In the genomic region with DNA sequence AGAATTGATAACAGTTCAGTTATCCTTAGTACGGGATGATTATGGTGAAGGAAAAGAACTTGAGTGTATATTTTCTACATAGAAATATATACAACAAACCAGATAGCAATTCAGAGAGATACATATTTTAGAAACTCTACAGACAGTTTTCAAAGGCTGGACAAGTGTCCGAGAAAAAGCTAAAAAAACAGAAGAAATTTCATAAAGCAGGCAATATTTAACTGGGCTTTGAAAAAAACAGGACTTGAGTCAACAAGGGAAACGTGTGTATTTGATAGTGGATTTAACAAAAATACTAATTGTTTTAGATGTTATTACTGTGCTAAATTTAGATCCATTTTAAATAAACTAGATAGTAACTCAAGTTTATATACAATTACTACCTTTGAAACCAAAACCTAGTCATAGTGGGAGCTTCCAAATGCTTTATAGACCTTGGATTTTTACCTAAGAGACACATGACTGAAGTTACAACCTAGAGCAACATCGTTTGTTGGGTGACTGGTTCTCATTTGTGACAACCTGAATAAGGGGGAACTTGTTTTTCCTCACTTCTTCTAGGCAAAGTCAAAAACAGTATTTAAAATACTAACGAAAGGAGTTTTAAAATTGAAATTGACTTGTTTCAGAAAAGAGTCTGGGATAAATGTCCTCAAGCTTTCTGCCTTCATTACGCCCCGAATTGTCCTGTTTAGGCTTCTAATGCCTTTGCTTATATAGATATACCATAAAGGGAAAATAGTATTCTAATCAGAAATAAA, we compare ENCODE assay signal across 8 cellular contexts.
DNase-seq lines count a peak whose midpoint lies in the region; ATAC-seq and TF ChIP-seq lines count a peak whose summit lies in the region.

No MANE protein-coding gene starts in this region.

- H3K4me1 Mint-ChIP-seq in naive thymus-derived CD4-positive, alpha-beta T cell, result peaks cover 16 to 54% (median 28%) of the 10 kb centered on the region in 7 donors

- H3K4me1 ChIP-seq in BE2C (no peaks in the 10 kb centered on the region), KMS-11 (ENCODE audit: low read depth, poor library complexity, severe bottlenecking) (peaks cover 43% of the 10 kb centered on the region)
- peaks cover 11 to 21% of the 10 kb centered on the region in 2 donors for H3K4me1 ChIP-seq in naive thymus-derived CD4-positive, alpha-beta T cell (ENCODE audit: control insufficient read depth in 2 of 2, insufficient read depth in 2 of 2, low read length in 2 of 2)

- H3K4me2 ChIP-seq in KMS-11, result peak overlapping the region; percentile 94

- ATAC-seq in naive thymus-derived CD4-positive, alpha-beta T cell, result no peak
- ATAC-seq in HG03378 (IDR thresholded peaks at IDR 0.05; ENCODE audit: unreplicated experiment) (no peak), GM18909 (IDR thresholded peaks at IDR 0.05; ENCODE audit: poor library complexity, unreplicated experiment) (no peak)

- TF ChIP-seq CTCF in BE2C (IDR thresholded peaks at IDR 0.05; ENCODE audit: low read depth, low read length) (no peak), KMS-11 (conservative IDR thresholded peaks at IDR 0.05; ENCODE audit: low read depth, low read length) (no peak), coronary artery (IDR thresholded peaks at IDR 0.05) (no peak)

- H3K79me2 ChIP-seq in KMS-11 (ENCODE audit: insufficient read depth, low read depth), result peaks cover 76% of the 10 kb centered on the region

- no peak overlapping the region for H2AFZ ChIP-seq in KMS-11 (ENCODE audit: low read depth)

- H4K20me1 ChIP-seq in KMS-11 (ENCODE audit: insufficient read depth), result no peaks in the 10 kb centered on the region

- no peaks in the 10 kb centered on the region for H3K36me3 Mint-ChIP-seq in naive thymus-derived CD4-positive, alpha-beta T cell

- H3K27ac Mint-ChIP-seq in naive thymus-derived CD4-positive, alpha-beta T cell, result peak overlapping the region in 1 of 9 donors; percentile 2

- no peaks in the 10 kb centered on the region for H3K27me3 Mint-ChIP-seq in naive thymus-derived CD4-positive, alpha-beta T cell

- H3K4me3 Mint-ChIP-seq in naive thymus-derived CD4-positive, alpha-beta T cell, result peak overlapping the region in 4 of 10 donors; percentile 19 to 73 (median 58)

- no peaks in the 10 kb centered on the region for H3K36me3 ChIP-seq in BE2C
- no peaks in the 10 kb centered on the region for H3K36me3 ChIP-seq in KMS-11 (ENCODE audit: insufficient read depth)
- H3K36me3 ChIP-seq in naive thymus-derived CD4-positive, alpha-beta T cell (ENCODE audit: control insufficient read depth in 2 of 3, insufficient read depth in 3 of 3, low read length in 3 of 3), result no peaks in the 10 kb centered on the region

- DNase-seq in BE2C, result no peak
- no peak for DNase-seq in coronary artery (ENCODE audit: low spot score)
- DNase-seq in naive thymus-derived CD4-positive, alpha-beta T cell, result no peak
- DNase-seq in posterior vena cava (ENCODE audit: low spot score), result no peak
- no peak for DNase-seq in NCI-H2196 (lab: John Stamatoyannopoulos, UW; ENCODE audit: unreplicated experiment)

- peak overlapping the region; percentile 100 for H3K9ac ChIP-seq in KMS-11

- CTCF ChIA-PET in naive thymus-derived CD4-positive, alpha-beta T cell (lab: Charles Lee), result interaction anchor here (0.8 to 5.6 kb wide), 5 partner anchors 15 to 641 kb away, joined by 3 to 45 read pairs (median 4); a partner anchor contains a TSS

- peak overlapping the region; percentile 78 for H3K4me3 ChIP-seq in BE2C (ENCODE audit: low read depth, low read length)
- H3K4me3 ChIP-seq in KMS-11 (IDR thresholded peaks at IDR 0.05; ENCODE audit: insufficient read depth, low read depth, low read length), result no peak overlapping the region
- H3K4me3 ChIP-seq in coronary artery, result peak overlapping the region; percentile 73
- peak overlapping the region; percentile 78 for H3K4me3 ChIP-seq in naive thymus-derived CD4-positive, alpha-beta T cell (ENCODE audit: low read length)

- no peaks in the 10 kb centered on the region for H3K9me3 Mint-ChIP-seq in naive thymus-derived CD4-positive, alpha-beta T cell

- no peaks in the 10 kb centered on the region for H3K9me3 ChIP-seq in BE2C
- H3K9me3 ChIP-seq in naive thymus-derived CD4-positive, alpha-beta T cell (ENCODE audit: control insufficient read depth in 2 of 3, low read length in 3 of 3), result no peaks in the 10 kb centered on the region

- H3K27me3 ChIP-seq in BE2C (no peaks in the 10 kb centered on the region), KMS-11 (ENCODE audit: insufficient read depth, low read depth) (no peaks in the 10 kb centered on the region)
- H3K27me3 ChIP-seq in naive thymus-derived CD4-positive, alpha-beta T cell (ENCODE audit: control insufficient read depth in 2 of 2, insufficient read depth in 2 of 2, low read length in 2 of 2), result no peaks in the 10 kb centered on the region

- H3K27ac ChIP-seq in KMS-11, result peak overlapping the region; percentile 99
- H3K27ac ChIP-seq in coronary artery, result peak overlapping the region; percentile 79 to 96
- H3K27ac ChIP-seq in naive thymus-derived CD4-positive, alpha-beta T cell (ENCODE audit: low read depth, low read length), result peak overlapping the region; percentile 72

- intact Hi-C loops in naive thymus-derived CD4-positive, alpha-beta T cell (cut with micrococcal nuclease), result loop anchor here (1.0 to 10.0 kb wide), 10 partner anchors 27 to 1734 kb away; a partner anchor contains a TSS
- intact Hi-C loops in posterior vena cava (cut with DNase I), result no loop called here

- POLR2A ChIA-PET in naive thymus-derived CD4-positive, alpha-beta T cell (lab: Charles Lee), result interaction anchor here (0.5 to 10.5 kb wide), 28 partner anchors 8 to 1788 kb away, joined by 3 to 795 read pairs (median 4); a partner anchor contains a TSS

Comparison
In these comparisons a context has a peak if more than half of its experiments do, and no peak if none do; other contexts are left out.
1. intact Hi-C loops: an anchor here in naive thymus-derived CD4-positive, alpha-beta T cell (1.0 to 10.0 kb wide); none called in posterior vena cava.